In genomic region chr4:100848865-100849264, GRCh38 we compare ENCODE assay signal across 9 cellular contexts.
A peak's percentile ranks its signal among the peaks of the same experiment; 100 is the strongest.
DNase-seq lines count a peak whose midpoint lies in the region; ATAC-seq, FAIRE-seq and TF ChIP-seq lines count a peak whose summit lies in the region.
"Had no signal": no experiment of that assay in that cellular context is flagged by ENCODE, and none has a peak within 500 bp of the region (broad histone marks: within the 10 kb centered on the region; RNA-seq: fewer than 3 reads in every experiment).

No MANE protein-coding gene starts in this region.

- peak; percentile 84 for ATAC-seq in GM21529 (IDR thresholded peaks at IDR 0.05; ENCODE audit: unreplicated experiment)
- ATAC-seq in left colon = no peak
- no peak for ATAC-seq in activated naive CD8-positive, alpha-beta T cell treated with anti-CD3 and anti-CD28 coated beads, Interleukin-2, amount 50 U/mL, for 24 hours

- no peak overlapping the region for H3K4me3 Mint-ChIP-seq in activated T-helper 2 cell treated with anti-CD3 and anti-CD28 coated beads, Interferon-gamma antibody, Interleukin-2, Interleukin-4, amounts not matched to agents 10 μg/mL and 5 μg/mL and 100 μg/mL, durations not matched to agents 14 hours and 24 hours and 36 hours (ENCODE audit: low read depth)
- no peak overlapping the region for H3K4me3 Mint-ChIP-seq in activated naive CD8-positive, alpha-beta T cell treated with anti-CD3 and anti-CD28 coated beads, Interleukin-2, amount 50 U/mL, for 24 hours

- no peaks in the 10 kb centered on the region for H3K9me3 Mint-ChIP-seq in activated T-helper 2 cell treated with anti-CD3 and anti-CD28 coated beads, Interferon-gamma antibody, Interleukin-2, Interleukin-4, amounts not matched to agents 10 μg/mL and 5 μg/mL and 100 μg/mL, durations not matched to agents 14 hours and 24 hours and 36 hours
- H3K9me3 Mint-ChIP-seq in activated naive CD8-positive, alpha-beta T cell treated with anti-CD3 and anti-CD28 coated beads, Interleukin-2, amount 50 U/mL, for 24 hours = no peaks in the 10 kb centered on the region

- no peak overlapping the region for H3K4me3 ChIP-seq in fibroblast of the aortic adventitia (ENCODE audit: low read depth, low read length)

- intact Hi-C loops in left colon (cut with DNase I, micrococcal nuclease) = no loop called here
- intact Hi-C loops in activated T-helper 2 cell treated with anti-CD3 and anti-CD28 coated beads, Interferon-gamma antibody, Interleukin-2, Interleukin-4, amounts not matched to agents 10 μg/mL and 5 μg/mL and 100 μg/mL, durations not matched to agents 14 hours and 24 hours and 36 hours (cut with micrococcal nuclease) = no loop called here

- no peak overlapping the region for H3K27ac Mint-ChIP-seq in activated T-helper 2 cell treated with anti-CD3 and anti-CD28 coated beads, Interferon-gamma antibody, Interleukin-2, Interleukin-4, amounts not matched to agents 10 μg/mL and 5 μg/mL and 100 μg/mL, durations not matched to agents 14 hours and 24 hours and 36 hours
- H3K27ac Mint-ChIP-seq in activated naive CD8-positive, alpha-beta T cell treated with anti-CD3 and anti-CD28 coated beads, Interleukin-2, amount 50 U/mL, for 24 hours = no peak overlapping the region

- no peaks in the 10 kb centered on the region for H3K36me3 Mint-ChIP-seq in activated T-helper 2 cell treated with anti-CD3 and anti-CD28 coated beads, Interferon-gamma antibody, Interleukin-2, Interleukin-4, amounts not matched to agents 10 μg/mL and 5 μg/mL and 100 μg/mL, durations not matched to agents 14 hours and 24 hours and 36 hours (ENCODE audit: low read depth)
- no peaks in the 10 kb centered on the region for H3K36me3 Mint-ChIP-seq in activated naive CD8-positive, alpha-beta T cell treated with anti-CD3 and anti-CD28 coated beads, Interleukin-2, amount 50 U/mL, for 24 hours (ENCODE audit: low read depth)

- peak; percentile 24 for FAIRE-seq in GM18507 (lab: Jason Lieb, UNC)
- FAIRE-seq: endothelial cell of umbilical vein had no signal

- peaks cover 7% of the 10 kb centered on the region for H3K4me1 Mint-ChIP-seq in activated T-helper 2 cell treated with anti-CD3 and anti-CD28 coated beads, Interferon-gamma antibody, Interleukin-2, Interleukin-4, amounts not matched to agents 10 μg/mL and 5 μg/mL and 100 μg/mL, durations not matched to agents 14 hours and 24 hours and 36 hours (ENCODE audit: low read depth)
- H3K4me1 Mint-ChIP-seq in activated naive CD8-positive, alpha-beta T cell treated with anti-CD3 and anti-CD28 coated beads, Interleukin-2, amount 50 U/mL, for 24 hours = no peaks in the 10 kb centered on the region

- no peak for DNase-seq in GM18507 (ENCODE audit: extremely low spot score, insufficient read length, low read depth)
- DNase-seq in Kasumi-1 (lab: John Stamatoyannopoulos, UW) = peak; percentile 31 to 56
- no peak for DNase-seq in fibroblast of the aortic adventitia (ENCODE audit: low read depth)
- DNase-seq in GM03348 (ENCODE audit: low spot score) = no peak
- no peak for DNase-seq in left colon
- DNase-seq in activated T-helper 2 cell treated with anti-CD3 and anti-CD28 coated beads, Interferon-gamma antibody, Interleukin-2, Interleukin-4, amounts not matched to agents 10 μg/mL and 5 μg/mL and 100 μg/mL, durations not matched to agents 14 hours and 24 hours and 36 hours (ENCODE audit: low spot score) = no peak
- no peak for DNase-seq in activated naive CD8-positive, alpha-beta T cell treated with anti-CD3 and anti-CD28 coated beads, Interleukin-2, amount 50 U/mL, for 24 hours

- TF ChIP-seq CTCF in fibroblast of the aortic adventitia (IDR thresholded peaks at IDR 0.05; ENCODE audit: insufficient read depth, low read length) = peak; percentile 5

- H3K27me3 Mint-ChIP-seq in activated T-helper 2 cell treated with anti-CD3 and anti-CD28 coated beads, Interferon-gamma antibody, Interleukin-2, Interleukin-4, amounts not matched to agents 10 μg/mL and 5 μg/mL and 100 μg/mL, durations not matched to agents 14 hours and 24 hours and 36 hours (ENCODE audit: low read depth) = peaks cover 4% of the 10 kb centered on the region
- H3K27me3 Mint-ChIP-seq in activated naive CD8-positive, alpha-beta T cell treated with anti-CD3 and anti-CD28 coated beads, Interleukin-2, amount 50 U/mL, for 24 hours = no peaks in the 10 kb centered on the region

Comparison
In these comparisons a context has a peak if more than half of its experiments do, and no peak if none do; other contexts are left out.
1. DNase-seq: peak in Kasumi-1 (2 of 2); none in GM18507 (single experiment), fibroblast of the aortic adventitia (single experiment), GM03348 (single experiment), left colon (0 of 2), activated T-helper 2 cell treated with anti-CD3 and anti-CD28 coated beads, Interferon-gamma antibody, Interleukin-2, Interleukin-4, amounts not matched to agents 10 μg/mL and 5 μg/mL and 100 μg/mL, durations not matched to agents 14 hours and 24 hours and 36 hours (single experiment) and activated naive CD8-positive, alpha-beta T cell treated with anti-CD3 and anti-CD28 coated beads, Interleukin-2, amount 50 U/mL, for 24 hours (single experiment).